ENCODE assay signal across 1 cellular context in genomic region chr7:50962281-50962883, GRCh38.
TF ChIP-seq lines count a peak whose summit lies in the region.

No MANE protein-coding gene starts in this region.

TF ChIP-seq in SK-N-SH treated with all-trans-retinoic acid at 6 μM for 48 hours, 23 proteins besides CTCF, POLR2A, EP300 and RAD21 (continued from another document):
- TF ChIP-seq, protein P1, sequence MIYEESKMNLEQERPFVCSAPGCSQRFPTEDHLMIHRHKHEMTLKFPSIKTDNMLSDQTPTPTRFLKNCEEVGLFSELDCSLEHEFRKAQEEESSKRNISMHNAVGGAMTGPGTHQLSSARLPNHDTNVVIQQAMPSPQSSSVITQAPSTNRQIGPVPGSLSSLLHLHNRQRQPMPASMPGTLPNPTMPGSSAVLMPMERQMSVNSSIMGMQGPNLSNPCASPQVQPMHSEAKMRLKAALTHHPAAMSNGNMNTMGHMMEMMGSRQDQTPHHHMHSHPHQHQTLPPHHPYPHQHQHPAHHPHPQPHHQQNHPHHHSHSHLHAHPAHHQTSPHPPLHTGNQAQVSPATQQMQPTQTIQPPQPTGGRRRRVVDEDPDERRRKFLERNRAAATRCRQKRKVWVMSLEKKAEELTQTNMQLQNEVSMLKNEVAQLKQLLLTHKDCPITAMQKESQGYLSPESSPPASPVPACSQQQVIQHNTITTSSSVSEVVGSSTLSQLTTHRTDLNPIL (CRISPR knock-in tag; IDR thresholded peaks at IDR 0.05; ENCODE audit: low read depth): no peak
- TF ChIP-seq, protein P2, sequence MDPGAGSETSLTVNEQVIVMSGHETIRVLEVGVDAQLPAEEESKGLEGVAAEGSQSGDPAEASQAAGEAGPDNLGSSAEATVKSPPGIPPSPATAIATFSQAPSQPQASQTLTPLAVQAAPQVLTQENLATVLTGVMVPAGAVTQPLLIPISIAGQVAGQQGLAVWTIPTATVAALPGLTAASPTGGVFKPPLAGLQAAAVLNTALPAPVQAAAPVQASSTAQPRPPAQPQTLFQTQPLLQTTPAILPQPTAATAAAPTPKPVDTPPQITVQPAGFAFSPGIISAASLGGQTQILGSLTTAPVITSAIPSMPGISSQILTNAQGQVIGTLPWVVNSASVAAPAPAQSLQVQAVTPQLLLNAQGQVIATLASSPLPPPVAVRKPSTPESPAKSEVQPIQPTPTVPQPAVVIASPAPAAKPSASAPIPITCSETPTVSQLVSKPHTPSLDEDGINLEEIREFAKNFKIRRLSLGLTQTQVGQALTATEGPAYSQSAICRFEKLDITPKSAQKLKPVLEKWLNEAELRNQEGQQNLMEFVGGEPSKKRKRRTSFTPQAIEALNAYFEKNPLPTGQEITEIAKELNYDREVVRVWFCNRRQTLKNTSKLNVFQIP (CRISPR knock-in tag; IDR thresholded peaks at IDR 0.05; ENCODE audit: borderline replicate concordance, low read depth): no peak
- TF ChIP-seq ZC3H10 (CRISPR knock-in tag; IDR thresholded peaks at IDR 0.05) (no peak), BACH2 (CRISPR knock-in tag; IDR thresholded peaks at IDR 0.05; ENCODE audit: borderline replicate concordance) (no peak), ZFP30 (CRISPR knock-in tag; IDR thresholded peaks at IDR 0.05) (no peak), PPARA (CRISPR knock-in tag; IDR thresholded peaks at IDR 0.05; ENCODE audit: borderline replicate concordance) (no peak), RARB (CRISPR knock-in tag; IDR thresholded peaks at IDR 0.05) (no peak), ZNF70 (CRISPR knock-in tag; IDR thresholded peaks at IDR 0.05) (no peak)
